Comparison of ENCODE assay signal across 20 cellular contexts in genomic region chr6:105740946-105741605, GRCh38.
A peak's percentile ranks its signal among the peaks of the same experiment; 100 is the strongest.
DNase-seq lines count a peak whose midpoint lies in the region; ATAC-seq and TF ChIP-seq lines count a peak whose summit lies in the region.
"Had no signal": no experiment of that assay in that cellular context is flagged by ENCODE, and none has a peak within 500 bp of the region (broad histone marks: within the 10 kb centered on the region; RNA-seq: fewer than 3 reads in every experiment).

No MANE protein-coding gene starts in this region.

- ATAC-seq in right cardiac atrium (peak; percentile 38 to 59), HG02981 (IDR thresholded peaks at IDR 0.05; ENCODE audit: unreplicated experiment) (no peak), PC-3 (no peak)
- ATAC-seq: natural killer cell treated with Interleukin-12 subunit alpha and Interleukin-12 subunit beta and Interleukin-15 and Interleukin-18, amount 100 ng/mL, for 72 hours; psoas muscle; stimulated activated naive CD8-positive, alpha-beta T cell treated with anti-CD3 and anti-CD28 coated beads, Interleukin-15, Interleukin-2, amounts not matched to agents 100 U/mL and 50 U/mL, for 24 hours had no signal

- intact Hi-C loops in right cardiac atrium (cut with DNase I): no loop called here
- intact Hi-C loops in cardiac septum (cut with DNase I): no loop called here
- intact Hi-C loops in PC-3 (cut with micrococcal nuclease): no loop called here

- no peaks in the 10 kb centered on the region for H3K9me2 ChIP-seq in PC-3 (replicated peaks; ENCODE audit: low read length)

- H4K20me1 ChIP-seq in PC-3 (ENCODE audit: low read length): no peaks in the 10 kb centered on the region

- no peaks in the 10 kb centered on the region for H3K36me3 ChIP-seq in PC-3 (ENCODE audit: low read depth, low read length)
- H3K36me3 ChIP-seq: adrenal gland, esophagus squamous epithelium had no signal

- H3F3A ChIP-seq in PC-3 (ENCODE audit: low read length, unreplicated experiment): no peaks in the 10 kb centered on the region

- H3K27me3 ChIP-seq in right cardiac atrium (ENCODE audit: control insufficient read depth, insufficient read depth): no peaks in the 10 kb centered on the region
- no peaks in the 10 kb centered on the region for H3K27me3 ChIP-seq in PC-3 (ENCODE audit: low read length)
- H3K27me3 ChIP-seq: adrenal gland, esophagus squamous epithelium had no signal

- no peak overlapping the region for H3K4me2 ChIP-seq in PC-3 (ENCODE audit: low read length)

- H3K27ac ChIP-seq in right cardiac atrium (ENCODE audit: low read length): no peak overlapping the region
- no peak overlapping the region for H3K27ac ChIP-seq in PC-3 (ENCODE audit: low read length)
- H3K27ac ChIP-seq: adrenal gland, esophagus squamous epithelium, psoas muscle had no signal

- POLR2A ChIA-PET in PC-3 (lab: Charles Lee; ENCODE audit: unreplicated experiment): no interaction called here

- H3K4me1 ChIP-seq in right cardiac atrium (ENCODE audit: control insufficient read depth, insufficient read depth, low read length) (no peaks in the 10 kb centered on the region), PC-3 (ENCODE audit: insufficient read depth, low read length) (peaks cover 6% of the 10 kb centered on the region)
- H3K4me1 ChIP-seq: adrenal gland, psoas muscle had no signal

- CTCF ChIA-PET in PC-3 (lab: Charles Lee): no interaction called here

- 60% methylated on average over 7 of the region's 7 CpGs for WGBS in right cardiac atrium

- DNase-seq in right cardiac atrium: no peak
- DNase-seq in cardiac septum (ENCODE audit: low spot score): no peak
- peak; percentile 57 for DNase-seq in NCI-H69 (lab: John Stamatoyannopoulos, UW)
- DNase-seq in fibroblast of villous mesenchyme (ENCODE audit: low read depth): peak; percentile 19
- no peak for DNase-seq in activated T-cell treated with anti-CD3 and anti-CD28 coated beads for 4 hours
- DNase-seq in NCI-H146 treated with DMSO at 0.1 percent for 48 hours (lab: John Stamatoyannopoulos, UW; ENCODE audit: unreplicated experiment): no peak
- no peak for DNase-seq in PC-3
- DNase-seq: activated effector memory CD4-positive, alpha-beta T cell treated with anti-CD3 and anti-CD28 coated beads, Interleukin-2, amount 50 U/mL, for 16 hours; caudate nucleus; esophagus squamous epithelium; Kasumi-1; kidney; NCI-H187; NCI-H446 treated with DMSO at 0.1 percent for 48 hours; psoas muscle; SHP77 treated with DMSO at 0.1 percent for 48 hours; stimulated activated naive CD8-positive, alpha-beta T cell treated with anti-CD3 and anti-CD28 coated beads, Interleukin-15, Interleukin-2, amounts not matched to agents 100 U/mL and 50 U/mL, for 24 hours had no signal

- no peak overlapping the region for H3K4me3 ChIP-seq in right cardiac atrium (ENCODE audit: low read length)
- H3K4me3 ChIP-seq in fibroblast of villous mesenchyme (ENCODE audit: low read depth, low read length): no peak overlapping the region
- H3K4me3 ChIP-seq in PC-3 (ENCODE audit: low read length): no peak overlapping the region
- H3K4me3 ChIP-seq: adrenal gland, esophagus squamous epithelium, psoas muscle had no signal

- TF ChIP-seq CTCF in fibroblast of villous mesenchyme (IDR thresholded peaks at IDR 0.05; ENCODE audit: insufficient read depth, low read depth, low read length) (no peak), PC-3 (conservative IDR thresholded peaks at IDR 0.05; ENCODE audit: low read depth, low read length) (no peak)

- no peaks in the 10 kb centered on the region for H3K79me2 ChIP-seq in PC-3 (ENCODE audit: low read length)

- H2AFZ ChIP-seq in PC-3 (ENCODE audit: low read length): no peak overlapping the region

- H3K9me3 ChIP-seq in right cardiac atrium (ENCODE audit: control insufficient read depth, low read length) (no peaks in the 10 kb centered on the region), PC-3 (ENCODE audit: low read length) (no peaks in the 10 kb centered on the region)
- H3K9me3 ChIP-seq: adrenal gland, esophagus squamous epithelium, psoas muscle had no signal

- no TSS peak for BruUV-seq in PC-3 (replicated peaks; lab: Mats Ljungman, UMichigan)

- no peak overlapping the region for H3K9ac ChIP-seq in PC-3 (ENCODE audit: low read length)

Comparison
In these comparisons a context has a peak if more than half of its experiments do, and no peak if none do; other contexts are left out.
1. ATAC-seq: peak in right cardiac atrium (2 of 2); none in HG02981 (single experiment) and PC-3 (single experiment).
2. DNase-seq: peak in NCI-H69 (single experiment) and fibroblast of villous mesenchyme (single experiment); none in right cardiac atrium (0 of 3), cardiac septum (single experiment), activated T-cell treated with anti-CD3 and anti-CD28 coated beads for 4 hours (single experiment), NCI-H146 treated with DMSO at 0.1 percent for 48 hours (single experiment) and PC-3 (single experiment).